ENCODE assay signal across 1 cellular context in genomic region chr5:36874465-36874864, GRCh38.
TF ChIP-seq lines count a peak whose summit lies in the region.

No MANE protein-coding gene starts in this region.

TF ChIP-seq in GM12878, 131 proteins besides CTCF, POLR2A, EP300 and RAD21 (continued from another document):
- TF ChIP-seq POU2F2 (IDR thresholded peaks at IDR 0.05; ENCODE audit: borderline replicate concordance, low read depth, low read length), result no peak
- TF ChIP-seq, protein P1, sequence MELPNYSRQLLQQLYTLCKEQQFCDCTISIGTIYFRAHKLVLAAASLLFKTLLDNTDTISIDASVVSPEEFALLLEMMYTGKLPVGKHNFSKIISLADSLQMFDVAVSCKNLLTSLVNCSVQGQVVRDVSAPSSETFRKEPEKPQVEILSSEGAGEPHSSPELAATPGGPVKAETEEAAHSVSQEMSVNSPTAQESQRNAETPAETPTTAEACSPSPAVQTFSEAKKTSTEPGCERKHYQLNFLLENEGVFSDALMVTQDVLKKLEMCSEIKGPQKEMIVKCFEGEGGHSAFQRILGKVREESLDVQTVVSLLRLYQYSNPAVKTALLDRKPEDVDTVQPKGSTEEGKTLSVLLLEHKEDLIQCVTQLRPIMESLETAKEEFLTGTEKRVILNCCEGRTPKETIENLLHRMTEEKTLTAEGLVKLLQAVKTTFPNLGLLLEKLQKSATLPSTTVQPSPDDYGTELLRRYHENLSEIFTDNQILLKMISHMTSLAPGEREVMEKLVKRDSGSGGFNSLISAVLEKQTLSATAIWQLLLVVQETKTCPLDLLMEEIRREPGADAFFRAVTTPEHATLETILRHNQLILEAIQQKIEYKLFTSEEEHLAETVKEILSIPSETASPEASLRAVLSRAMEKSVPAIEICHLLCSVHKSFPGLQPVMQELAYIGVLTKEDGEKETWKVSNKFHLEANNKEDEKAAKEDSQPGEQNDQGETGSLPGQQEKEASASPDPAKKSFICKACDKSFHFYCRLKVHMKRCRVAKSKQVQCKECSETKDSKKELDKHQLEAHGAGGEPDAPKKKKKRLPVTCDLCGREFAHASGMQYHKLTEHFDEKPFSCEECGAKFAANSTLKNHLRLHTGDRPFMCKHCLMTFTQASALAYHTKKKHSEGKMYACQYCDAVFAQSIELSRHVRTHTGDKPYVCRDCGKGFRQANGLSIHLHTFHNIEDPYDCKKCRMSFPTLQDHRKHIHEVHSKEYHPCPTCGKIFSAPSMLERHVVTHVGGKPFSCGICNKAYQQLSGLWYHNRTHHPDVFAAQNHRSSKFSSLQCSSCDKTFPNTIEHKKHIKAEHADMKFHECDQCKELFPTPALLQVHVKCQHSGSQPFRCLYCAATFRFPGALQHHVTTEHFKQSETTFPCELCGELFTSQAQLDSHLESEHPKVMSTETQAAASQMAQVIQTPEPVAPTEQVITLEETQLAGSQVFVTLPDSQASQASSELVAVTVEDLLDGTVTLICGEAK (IDR thresholded peaks at IDR 0.05; ENCODE audit: borderline replicate concordance), result no peak
